In the genomic region with DNA sequence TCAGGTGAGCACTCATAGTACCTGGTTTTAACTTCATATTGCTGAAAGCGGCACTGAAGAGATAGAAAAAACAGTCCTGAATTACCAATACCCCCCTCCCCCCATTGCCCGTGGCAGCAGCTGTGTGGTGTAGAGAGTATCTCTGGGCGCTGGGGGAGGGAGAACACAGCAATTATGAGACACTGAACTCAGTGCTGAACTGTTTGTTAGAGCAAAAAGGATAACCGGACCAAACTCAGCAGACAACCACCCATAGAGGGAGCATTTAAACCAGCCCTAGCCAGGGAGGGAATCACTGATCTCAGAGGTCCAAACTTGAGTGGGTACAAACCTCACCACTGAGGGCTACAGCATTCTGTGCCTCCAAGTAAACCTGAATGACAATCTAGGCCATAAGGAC, we compare ENCODE assay signal across 27 cellular contexts.
"Had no signal": no experiment of that assay in that cellular context is flagged by ENCODE, and none has a peak within 500 bp of the region (broad histone marks: within the 10 kb centered on the region; RNA-seq: fewer than 3 reads in every experiment).

No MANE protein-coding gene starts in this region.

- H3K27me3 ChIP-seq: cardiac muscle cell had no signal

- H3K36me3 ChIP-seq: cardiac muscle cell had no signal

- H3K4me3 ChIP-seq: cardiac muscle cell, PC-9 had no signal

- H3K27ac ChIP-seq: cardiac muscle cell, PC-9, VCaP had no signal

- H2AFZ ChIP-seq: PC-9 had no signal

- H3K4me2 ChIP-seq: PC-9 had no signal

- DNase-seq: activated CD4-positive, alpha-beta memory T cell treated with anti-CD3 and anti-CD28 coated beads for 36 hours; activated CD4-positive, alpha-beta T cell treated with anti-CD3 and anti-CD28 coated beads, Interleukin-2, amount 10 ng/mL, durations not matched to agents 7 days and 5 days; activated CD4-positive, CD25-positive, alpha-beta regulatory T cell; activated CD8-positive, alpha-beta memory T cell treated with anti-CD3 and anti-CD28 coated beads for 24 hours; activated effector memory CD4-positive, alpha-beta T cell treated with anti-CD3 and anti-CD28 coated beads, Interleukin-2, amount 50 U/mL, for 16 hours; activated naive CD4-positive, alpha-beta T cell treated with Interleukin-2 at 50 U/mL for 16 hours; activated naive CD8-positive, alpha-beta T cell treated with anti-CD3 and anti-CD28 coated beads, Interleukin-2, amount 50 U/mL, for 24 hours; activated T-cell treated with anti-CD3 and anti-CD28 coated beads, Interleukin-2, amount 50 U/mL, for 4 hours; amniotic stem cell; Karpas-422; MM.1S; NCI-H1105 treated with DMSO at 0.1 percent for 48 hours; NCI-H1436 treated with DMSO at 0.1 percent for 48 hours; NCI-H187; NCI-H2107; NCI-H2171 treated with DMSO at 0.1 percent for 48 hours; NCI-H226; NCI-H510A treated with DMSO at 0.1 percent for 48 hours; NCI-H748 treated with DMSO at 0.1 percent for 48 hours; PC-9; SHP77 treated with DMSO at 0.1 percent for 48 hours; T-cell; T-helper 2 cell; T1000 had no signal

- ATAC-seq: activated naive CD4-positive, alpha-beta T cell treated with anti-CD3 and anti-CD28 coated beads, Interleukin-2, amount 50 U/mL, for 72 hours; activated naive CD8-positive, alpha-beta T cell treated with anti-CD3 and anti-CD28 coated beads, Interleukin-2, amount 50 U/mL, for 24 hours; activated T-cell treated with anti-CD3 and anti-CD28 coated beads, Interleukin-2, amount 50 U/mL, for 4 hours; T-cell had no signal
